In the genomic region with DNA sequence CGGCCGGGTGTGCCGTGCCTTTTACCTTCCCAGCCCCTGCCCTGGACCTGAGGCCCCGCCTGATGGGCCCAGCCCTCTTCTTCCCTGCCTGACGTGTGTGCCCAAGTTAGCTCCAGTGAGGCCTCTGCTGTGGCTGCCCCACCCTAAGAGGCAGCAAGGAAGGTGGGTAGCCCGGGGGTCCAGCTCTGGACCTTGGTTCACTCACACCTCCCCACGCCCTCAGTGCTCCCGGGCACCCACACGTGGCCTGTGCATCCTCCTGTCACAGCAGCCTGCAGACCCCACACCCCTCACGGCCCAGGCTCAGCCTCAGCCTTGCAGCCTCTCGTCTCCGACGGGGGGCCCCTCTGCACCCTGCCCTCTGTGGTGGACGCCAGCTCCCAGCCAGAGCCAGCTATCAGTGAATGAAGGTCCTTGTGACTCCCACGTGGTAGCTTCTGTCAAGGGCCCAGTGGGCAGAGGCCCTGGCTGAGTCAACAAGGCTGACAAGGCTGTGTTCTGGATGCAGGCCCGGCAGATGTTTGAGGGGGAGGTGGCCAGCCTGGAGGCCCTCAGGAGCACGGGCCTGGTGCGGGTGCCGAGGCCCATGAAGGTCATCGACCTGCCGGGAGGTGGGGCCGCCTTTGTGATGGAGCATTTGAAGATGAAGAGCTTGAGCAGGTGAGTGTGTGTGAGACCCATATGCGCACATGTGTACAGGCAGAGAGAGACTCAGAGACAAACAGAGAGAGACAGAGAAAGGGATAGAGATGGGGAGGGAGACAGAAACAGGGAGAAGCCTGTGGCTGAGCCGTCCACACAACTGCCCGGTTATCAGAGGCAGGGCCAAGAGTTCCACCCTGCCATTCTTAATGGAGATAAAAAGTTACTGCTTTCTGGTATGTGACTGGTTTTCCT, we compare ENCODE assay signal across 14 cellular contexts. TPM values are rescaled to one million over a fixed set of nuclear protein-coding genes. Genes with fewer than 3 reads are reported as not detected.
DNase-seq lines count a peak whose midpoint lies in the region; ATAC-seq, FAIRE-seq and TF ChIP-seq lines count a peak whose summit lies in the region.
"Had no signal": no experiment of that assay in that cellular context is flagged by ENCODE, and none has a peak within 500 bp of the region (broad histone marks: within the 10 kb centered on the region; RNA-seq: fewer than 3 reads in every experiment).

No MANE protein-coding gene starts in this region.

- DNase-seq in DMS53 (lab: John Stamatoyannopoulos, UW) (peak; percentile 90), adrenal gland (peak; percentile 88 to 98 (median 96)), right atrium auricular region (ENCODE audit: low spot score) (peak; percentile 82), pancreas (peak in 5 of 6 donors; percentile 45 to 70 (median 63)), T-cell (no peak), NCI-H524 treated with DMSO at 0.1 percent for 48 hours (lab: John Stamatoyannopoulos, UW) (no peak), DMS 273 treated with DMSO at 0.1 percent for 48 hours (lab: John Stamatoyannopoulos, UW) (no peak)
- DNase-seq: activated CD4-positive, alpha-beta T cell treated with anti-CD3 and anti-CD28 coated beads, Interleukin-2, amount 10 ng/mL, durations not matched to agents 24 days and 14 days; NCI-H510A treated with DMSO at 0.1 percent for 48 hours; thyroid gland had no signal

- H3K27me3 ChIP-seq in adrenal gland (no peaks in the 10 kb centered on the region), right atrium auricular region (no peaks in the 10 kb centered on the region), pancreas (no peaks in the 10 kb centered on the region)
- H3K27me3 ChIP-seq: SJSA1, thyroid gland had no signal

- peak in 1 of 2 donors; percentile 84 for TF ChIP-seq POLR2A in adrenal gland (IDR thresholded peaks at IDR 0.05)

- H3K36me3 ChIP-seq in adrenal gland (replicated peaks in 1 of 2), result peaks cover 0 to 42% of the 10 kb centered on the region in 2 donors
- H3K36me3 ChIP-seq in right atrium auricular region, result peaks cover 37% of the 10 kb centered on the region
- H3K36me3 ChIP-seq in pancreas, result peaks cover 0 to 19% (median 16%) of the 10 kb centered on the region in 3 donors

- H3K36me3 Mint-ChIP-seq in T-cell, result peaks cover 30% of the 10 kb centered on the region

- intact Hi-C loops in adrenal gland (cut with DNase I), result no loop called here
- intact Hi-C loops in pancreas (cut with DNase I), result no loop called here

- no peak overlapping the region for H3K4me3 Mint-ChIP-seq in T-cell
- H3K4me3 Mint-ChIP-seq: activated CD4-positive, alpha-beta T cell treated with anti-CD3 and anti-CD28 coated beads, Interleukin-2, amount 10 ng/mL, durations not matched to agents 24 days and 14 days; memory B cell had no signal

- FAIRE-seq in pancreas (lab: Jason Lieb, UNC), result no peak

- POLR2A ChIA-PET in T-cell (lab: Charles Lee), result no interaction called here

- H3K27ac Mint-ChIP-seq in T-cell, result no peak overlapping the region
- H3K27ac Mint-ChIP-seq: activated CD4-positive, alpha-beta T cell treated with anti-CD3 and anti-CD28 coated beads, Interleukin-2, amount 10 ng/mL, durations not matched to agents 24 days and 14 days; memory B cell had no signal

- WGBS in adrenal gland, 4 donors, result 43 to 62% (median 45%) methylated on average over 11 to 25 of the region's 25 CpGs
- 55% methylated on average over 25 of the region's 25 CpGs for WGBS in pancreas, 2 donors

- CTCF ChIA-PET in T-cell (lab: Charles Lee), result no interaction called here

- H3K27ac ChIP-seq in adrenal gland (peak overlapping the region in 4 of 5 donors; percentile 44 to 93 (median 90)), right atrium auricular region (peak overlapping the region; percentile 93 to 95), pancreas (no peak overlapping the region)
- H3K27ac ChIP-seq: HL-60, SJSA1, thyroid gland had no signal

- H3K9me3 Mint-ChIP-seq in T-cell, result peaks cover 3 to 12% (median 8%) of the 10 kb centered on the region in 3 donors

- ATAC-seq in pancreas (peak; percentile 15 to 61 (median 48)), GM21786 (IDR thresholded peaks at IDR 0.05; ENCODE audit: unreplicated experiment) (no peak), T-cell (replicated peaks in 1 of 4) (no peak)

- H3K4me1 ChIP-seq in adrenal gland (replicated peaks in 1 of 2) (peaks cover 20 to 26% of the 10 kb centered on the region in 2 donors), right atrium auricular region (peaks cover 0 to 23% of the 10 kb centered on the region in 2 donors), pancreas (peaks cover 0 to 7% (median 5%) of the 10 kb centered on the region in 3 donors)

- no peaks in the 10 kb centered on the region for H3K27me3 Mint-ChIP-seq in T-cell
- H3K27me3 Mint-ChIP-seq: activated CD4-positive, alpha-beta T cell treated with anti-CD3 and anti-CD28 coated beads, Interleukin-2, amount 10 ng/mL, durations not matched to agents 24 days and 14 days; memory B cell had no signal

- TF ChIP-seq CTCF in adrenal gland (IDR thresholded peaks at IDR 0.05) (no peak), right atrium auricular region (IDR thresholded peaks at IDR 0.05) (no peak), pancreas (IDR thresholded peaks at IDR 0.05) (no peak)

- H3K4me1 Mint-ChIP-seq in T-cell, result peaks cover 5% of the 10 kb centered on the region in 3 donors
- H3K4me1 Mint-ChIP-seq: activated CD4-positive, alpha-beta T cell treated with anti-CD3 and anti-CD28 coated beads, Interleukin-2, amount 10 ng/mL, durations not matched to agents 24 days and 14 days; memory B cell had no signal

- peak overlapping the region in 1 of 4 donors; percentile 6 for H3K4me3 ChIP-seq in adrenal gland
- peak overlapping the region in 1 of 2 donors; percentile 11 for H3K4me3 ChIP-seq in right atrium auricular region
- H3K4me3 ChIP-seq in pancreas, result no peak overlapping the region
- H3K4me3 ChIP-seq: SJSA1, thyroid gland had no signal

- H3K9me3 ChIP-seq in adrenal gland (replicated peaks in 1 of 3), result peaks cover 0 to 6% (median 0%) of the 10 kb centered on the region in 3 donors
- H3K9me3 ChIP-seq in right atrium auricular region, result no peaks in the 10 kb centered on the region
- no peaks in the 10 kb centered on the region for H3K9me3 ChIP-seq in pancreas
- H3K9me3 ChIP-seq: thyroid gland had no signal

RNA-seq across cellular contexts. Expression of gene FN3K, which starts 2.8 kb away (rescaled TPM):
- total RNA-seq in adrenal gland, result 100 to 1,000 TPM in 1 of 8 donors, 10 to 100 TPM in 7; 16.0 to 136 (median 66.9) TPM
- 10 to 100 TPM; 32.8 to 43.0 (median 38.7) TPM for polyA plus RNA-seq in adrenal gland
- total RNA-seq in right atrium auricular region, result 10 to 100 TPM in 1 of 2 donors, 1 to 10 TPM in 1; 5.1 to 28.3 TPM
- total RNA-seq in pancreas, result 10 to 100 TPM; 13.2 to 24.3 (median 18.6) TPM
- 10 to 100 TPM; 16.8 to 23.4 TPM for polyA plus RNA-seq in pancreas
- 10 to 100 TPM in 1 of 5 donors, 1 to 10 TPM in 4; 3.2 to 12.2 (median 8.0) TPM for total RNA-seq in T-cell

RNA-seq across cellular contexts. Expression of gene TBCD, which starts 13.6 kb away (rescaled TPM):
- total RNA-seq in adrenal gland (100 to 1,000 TPM in 2 of 8 donors, 10 to 100 TPM in 6; 44.7 to 112 (median 66.2) TPM), right atrium auricular region (10 to 100 TPM; 19.4 to 29.6 TPM), pancreas (10 to 100 TPM; 28.7 to 54.7 (median 36.8) TPM), T-cell (100 to 1,000 TPM in 4 of 5 donors, 10 to 100 TPM in 1; 94.4 to 262 (median 223) TPM)
- polyA plus RNA-seq in adrenal gland (100 to 1,000 TPM in 2 of 3 donors, 10 to 100 TPM in 1; 25.6 to 240 (median 159) TPM), pancreas (100 to 1,000 TPM; 121 to 161 TPM)

RNA-seq across cellular contexts. Expression of gene FN3KRP, which starts 21.7 kb away (rescaled TPM):
- total RNA-seq in adrenal gland (10 to 100 TPM in 7 of 8 donors, 1 to 10 TPM in 1; 6.8 to 41.2 (median 23.5) TPM), right atrium auricular region (1 to 10 TPM; 6.1 TPM), pancreas (10 to 100 TPM in 5 of 6 donors, 1 to 10 TPM in 1; 9.3 to 17.6 (median 11.6) TPM), T-cell (10 to 100 TPM; 29.2 to 49.4 (median 44.3) TPM)
- polyA plus RNA-seq in adrenal gland (10 to 100 TPM; 25.7 to 37.3 (median 30.6) TPM), pancreas (10 to 100 TPM; 15.1 to 23.1 TPM)

RNA-seq across cellular contexts. Expression of gene RAB40B, which starts 39.7 kb away (rescaled TPM):
- total RNA-seq in adrenal gland (10 to 100 TPM in 6 of 8 donors, 1 to 10 TPM in 2; 5.9 to 33.3 (median 14.0) TPM), right atrium auricular region (10 to 100 TPM; 10.2 to 20.8 TPM), pancreas (1 to 10 TPM; 3.4 to 8.6 (median 5.6) TPM), T-cell (1 to 10 TPM; 4.4 to 8.7 (median 7.1) TPM)
- polyA plus RNA-seq in adrenal gland (10 to 100 TPM in 2 of 3 donors, 1 to 10 TPM in 1; 4.1 to 19.1 (median 16.8) TPM), pancreas (10 to 100 TPM; 11.3 to 15.8 TPM)

Comparison
In these comparisons a context has a peak if more than half of its experiments do, and no peak if none do; other contexts are left out.
1. DNase-seq: peak in DMS53 (single experiment), adrenal gland (7 of 7), right atrium auricular region (single experiment) and pancreas (5 of 6); none in T-cell (0 of 34), NCI-H524 treated with DMSO at 0.1 percent for 48 hours (single experiment) and DMS 273 treated with DMSO at 0.1 percent for 48 hours (single experiment).
2. H3K27ac ChIP-seq: peak in adrenal gland (4 of 5) and right atrium auricular region (2 of 2); none in pancreas (0 of 4).
3. ATAC-seq: peak in pancreas (4 of 4); none in GM21786 (single experiment) and T-cell (0 of 4).